ENCODE assay signal across 9 cellular contexts in genomic region chr1:193437785-193438184, GRCh38.
DNase-seq lines count a peak whose midpoint lies in the region; ATAC-seq and TF ChIP-seq lines count a peak whose summit lies in the region.
"Had no signal": no experiment of that assay in that cellular context is flagged by ENCODE, and none has a peak within 500 bp of the region (broad histone marks: within the 10 kb centered on the region; RNA-seq: fewer than 3 reads in every experiment).

No MANE protein-coding gene starts in this region.

- H3K36me3 ChIP-seq in trophoblast cell (ENCODE audit: control insufficient read depth in 1 of 2, insufficient read depth in 2 of 2, low read length in 2 of 2) = no peaks in the 10 kb centered on the region
- H3K36me3 ChIP-seq in gastroesophageal sphincter = no peaks in the 10 kb centered on the region
- H3K36me3 ChIP-seq: neutrophil had no signal

- H4K8ac ChIP-seq in trophoblast cell (ENCODE audit: low read depth, low read length) = no peak overlapping the region

- H3K9me3 Mint-ChIP-seq in immature natural killer cell = peaks cover 4 to 15% (median 12%) of the 10 kb centered on the region in 6 donors

- H3K4me3 ChIP-seq in trophoblast cell (ENCODE audit: low read depth, low read length) = no peak overlapping the region
- no peak overlapping the region for H3K4me3 ChIP-seq in gastroesophageal sphincter

- H3K79me1 ChIP-seq in trophoblast cell (ENCODE audit: low read length) = no peaks in the 10 kb centered on the region

- no peak overlapping the region for H3K27ac ChIP-seq in trophoblast cell (ENCODE audit: low read depth, low read length)
- H3K27ac ChIP-seq in gastroesophageal sphincter = no peak overlapping the region
- H3K27ac ChIP-seq: neutrophil had no signal

- peaks cover 7 to 19% (median 14%) of the 10 kb centered on the region in 3 donors for H3K36me3 Mint-ChIP-seq in immature natural killer cell

- H2BK5ac ChIP-seq in trophoblast cell (ENCODE audit: low read depth, low read length, poor library complexity) = no peak overlapping the region

- no peak overlapping the region for H2BK12ac ChIP-seq in trophoblast cell (ENCODE audit: low read length)

- peaks cover 33 to 45% of the 10 kb centered on the region in 2 donors for H3K4me1 Mint-ChIP-seq in immature natural killer cell

- peaks cover 3% of the 10 kb centered on the region for H3K9me3 ChIP-seq in trophoblast cell (ENCODE audit: insufficient read depth, low read depth, low read length)
- H3K9me3 ChIP-seq in gastroesophageal sphincter = peaks cover 0 to 14% (median 0%) of the 10 kb centered on the region in 3 donors
- H3K9me3 ChIP-seq: neutrophil had no signal

- H3K4me3 Mint-ChIP-seq in immature natural killer cell = peak overlapping the region in 2 of 5 donors; percentile 23 to 34

- TF ChIP-seq CTCF in gastroesophageal sphincter (IDR thresholded peaks at IDR 0.05) = no peak

- H3K79me2 ChIP-seq in trophoblast cell (ENCODE audit: control insufficient read depth, insufficient read depth, low read length, poor library complexity) = no peaks in the 10 kb centered on the region

- H2AK5ac ChIP-seq in trophoblast cell (ENCODE audit: low read length) = no peak overlapping the region

- no peak overlapping the region for H3K4ac ChIP-seq in trophoblast cell (ENCODE audit: low read depth, low read length)

- H4K91ac ChIP-seq in trophoblast cell (ENCODE audit: low read depth, low read length) = no peak overlapping the region

- no peak overlapping the region for H3K18ac ChIP-seq in trophoblast cell (ENCODE audit: low read length)

- H3K9ac ChIP-seq in trophoblast cell (ENCODE audit: low read length) = no peak overlapping the region

- H3K27ac Mint-ChIP-seq in immature natural killer cell = peak overlapping the region in 4 of 6 donors; percentile 12 to 72 (median 41)

- no peak for TF ChIP-seq POLR2A in gastroesophageal sphincter (IDR thresholded peaks at IDR 0.05)

- no peak overlapping the region for H4K12ac ChIP-seq in trophoblast cell (ENCODE audit: low read depth, low read length)

- H2AFZ ChIP-seq in trophoblast cell (ENCODE audit: insufficient read depth, low read length, poor library complexity) = no peak overlapping the region

- no peak overlapping the region for H2BK120ac ChIP-seq in trophoblast cell (ENCODE audit: insufficient read depth, low read length, poor library complexity)

- no peak overlapping the region for H3K14ac ChIP-seq in trophoblast cell (ENCODE audit: low read length)

- H3K27me3 Mint-ChIP-seq in immature natural killer cell (ENCODE audit: low read depth in 3 of 3) = peaks cover 0 to 5% (median 2%) of the 10 kb centered on the region in 3 donors

- TF ChIP-seq EP300 in gastroesophageal sphincter (IDR thresholded peaks at IDR 0.05) = no peak

- H3K27me3 ChIP-seq in trophoblast cell (ENCODE audit: insufficient read depth, low read length) = no peaks in the 10 kb centered on the region
- H3K27me3 ChIP-seq in gastroesophageal sphincter = no peaks in the 10 kb centered on the region
- H3K27me3 ChIP-seq: neutrophil had no signal

- H3K4me2 ChIP-seq in trophoblast cell (ENCODE audit: low read length) = no peak overlapping the region

- ATAC-seq in GM18873 (IDR thresholded peaks at IDR 0.05; ENCODE audit: low FRiP score, unreplicated experiment) = peak; percentile 82
- peak; percentile 92 for ATAC-seq in GM21619 (IDR thresholded peaks at IDR 0.05; ENCODE audit: unreplicated experiment)
- peak; percentile 55 for ATAC-seq in HG03354 (IDR thresholded peaks at IDR 0.05; ENCODE audit: poor library complexity, severe bottlenecking, unreplicated experiment)
- no peak for ATAC-seq in gastroesophageal sphincter

- peak in 2 of 3 donors; percentile 8 to 20 for DNase-seq in immature natural killer cell
- no peak for DNase-seq in trophoblast cell
- no peak for DNase-seq in ecto neural progenitor cell (ENCODE audit: low spot score)
- DNase-seq: NCI-H345 had no signal

- H3K4me1 ChIP-seq in trophoblast cell (ENCODE audit: control insufficient read depth in 1 of 2, insufficient read depth in 2 of 2, low read length in 2 of 2) = no peaks in the 10 kb centered on the region
- no peaks in the 10 kb centered on the region for H3K4me1 ChIP-seq in gastroesophageal sphincter

- H3K23ac ChIP-seq in trophoblast cell (ENCODE audit: low read length) = no peak overlapping the region

Comparison
In these comparisons a context has a peak if more than half of its experiments do, and no peak if none do; other contexts are left out.
1. DNase-seq: peak in immature natural killer cell (2 of 3); none in trophoblast cell (0 of 2) and ecto neural progenitor cell (single experiment).